17 cellular contexts compared by ENCODE assay signal in the genomic region with DNA sequence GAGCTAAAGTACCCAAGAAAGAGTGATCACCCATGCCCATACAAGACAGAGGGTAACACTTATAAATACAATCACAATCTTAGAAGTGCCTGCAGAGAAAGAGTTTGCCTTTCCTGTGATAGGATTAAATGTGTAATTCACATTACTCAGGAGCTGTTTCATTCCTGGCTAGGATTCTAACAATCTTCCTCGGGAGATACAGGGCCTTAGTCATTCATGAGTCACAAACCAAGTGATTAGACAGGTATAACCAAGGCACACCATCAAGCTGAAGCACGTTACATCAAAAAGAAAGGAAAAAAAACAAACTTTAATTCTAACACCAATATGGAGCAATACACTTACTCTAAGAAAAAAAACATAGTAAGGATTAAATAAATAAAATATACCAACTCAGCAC. TPM values are rescaled to one million over a fixed set of nuclear protein-coding genes. Genes with fewer than 3 reads are reported as not detected.
DNase-seq lines count a peak whose midpoint lies in the region; ATAC-seq and TF ChIP-seq lines count a peak whose summit lies in the region.
"Had no signal": no experiment of that assay in that cellular context is flagged by ENCODE, and none has a peak within 500 bp of the region (broad histone marks: within the 10 kb centered on the region; RNA-seq: fewer than 3 reads in every experiment).

No MANE protein-coding gene starts in this region.

- 63% methylated on average over 1 of the region's 2 CpGs; no CpG with 5 or more reads in 1 of the 2 experiments for WGBS in mesodermal cell (ENCODE audit: insufficient coverage in 2 of 2), 2 experiments

- no peaks in the 10 kb centered on the region for H3K9me3 Mint-ChIP-seq in CD8-positive, alpha-beta T cell
- no peaks in the 10 kb centered on the region for H3K9me3 Mint-ChIP-seq in activated naive CD8-positive, alpha-beta T cell treated with anti-CD3 and anti-CD28 coated beads, Interleukin-2, amount 50 U/mL, for 24 hours
- H3K9me3 Mint-ChIP-seq: activated naive CD8-positive, alpha-beta T cell treated with anti-CD3 and anti-CD28 coated beads for 36 hours had no signal

- no peaks in the 10 kb centered on the region for H3K9me3 ChIP-seq in PC-9 (ENCODE audit: insufficient read depth, low read depth)
- H3K9me3 ChIP-seq in mesodermal cell (ENCODE audit: control insufficient read depth, low read length), result no peaks in the 10 kb centered on the region
- H3K9me3 ChIP-seq in CD8-positive, alpha-beta T cell (ENCODE audit: low read length), result no peaks in the 10 kb centered on the region
- H3K9me3 ChIP-seq: BLaER1 treated with 17β-estradiol and CSF1 and Interleukin-3, amounts not matched to agents 10 nM and 100 nM had no signal

- H4K20me1 ChIP-seq in PC-9 (ENCODE audit: insufficient read depth), result no peaks in the 10 kb centered on the region
- H4K20me1 ChIP-seq: BLaER1 treated with 17β-estradiol and CSF1 and Interleukin-3, amounts not matched to agents 10 nM and 100 nM had no signal

- CTCF ChIA-PET in PC-9 (lab: Charles Lee), result interaction anchor here (1.0 kb wide), 1 partner anchor 35 kb away, joined by 3 read pairs; no protein-coding TSS in a partner anchor
- CTCF ChIA-PET in CD8-positive, alpha-beta T cell (lab: Charles Lee), result no interaction called here

- BruUV-seq in PC-9 (replicated peaks; lab: Mats Ljungman, UMichigan), result no TSS peak

- H3K4me1 ChIP-seq in PC-9 (replicated peaks; ENCODE audit: insufficient read depth), result peaks cover 79% of the 10 kb centered on the region
- H3K4me1 ChIP-seq in mesodermal cell (ENCODE audit: control insufficient read depth, insufficient read depth, low read length, poor library complexity, severe bottlenecking), result peaks cover 9% of the 10 kb centered on the region
- no peaks in the 10 kb centered on the region for H3K4me1 ChIP-seq in CD8-positive, alpha-beta T cell (ENCODE audit: insufficient read depth, low read length)
- H3K4me1 ChIP-seq: BLaER1 treated with 17β-estradiol and CSF1 and Interleukin-3, amounts not matched to agents 10 nM and 100 nM had no signal

- H3K9me2 ChIP-seq in PC-9 (ENCODE audit: insufficient read depth), result no peaks in the 10 kb centered on the region; the same call in 1 of the 2 replicates

- H3K27ac ChIP-seq in PC-9, result peak overlapping the region; percentile 82
- H3K27ac ChIP-seq in mesodermal cell (ENCODE audit: low read depth, low read length, severe bottlenecking), result peak overlapping the region; percentile 26
- no peak overlapping the region for H3K27ac ChIP-seq in CD8-positive, alpha-beta T cell (ENCODE audit: low read depth, low read length)
- H3K27ac ChIP-seq: BLaER1 treated with 17β-estradiol and CSF1 and Interleukin-3, amounts not matched to agents 10 nM and 100 nM; HL-60 had no signal

- H3K27me3 Mint-ChIP-seq in CD8-positive, alpha-beta T cell (ENCODE audit: low read depth), result no peaks in the 10 kb centered on the region
- H3K27me3 Mint-ChIP-seq in activated naive CD8-positive, alpha-beta T cell treated with anti-CD3 and anti-CD28 coated beads, Interleukin-2, amount 50 U/mL, for 24 hours, result peaks cover 4% of the 10 kb centered on the region

- ATAC-seq in CD8-positive, alpha-beta T cell, result no peak
- no peak for ATAC-seq in HG02759 (IDR thresholded peaks at IDR 0.05; ENCODE audit: unreplicated experiment)
- no peak for ATAC-seq in activated naive CD8-positive, alpha-beta T cell treated with anti-CD3 and anti-CD28 coated beads, Interleukin-2, amount 50 U/mL, for 24 hours
- ATAC-seq: activated CD8-positive, alpha-beta memory T cell treated with anti-CD3 and anti-CD28 coated beads, Interleukin-2, amount 10 ng/mL, durations not matched to agents 7 days and 5 days had no signal

- peaks cover 37% of the 10 kb centered on the region for H3F3A ChIP-seq in PC-9 (ENCODE audit: insufficient read depth, low read depth)

- no peak overlapping the region for H3K27ac Mint-ChIP-seq in CD8-positive, alpha-beta T cell
- no peak overlapping the region for H3K27ac Mint-ChIP-seq in activated naive CD8-positive, alpha-beta T cell treated with anti-CD3 and anti-CD28 coated beads, Interleukin-2, amount 50 U/mL, for 24 hours
- H3K27ac Mint-ChIP-seq: activated CD8-positive, alpha-beta memory T cell treated with anti-CD3 and anti-CD28 coated beads, Interleukin-2, amount 10 ng/mL, durations not matched to agents 7 days and 5 days; activated naive CD8-positive, alpha-beta T cell treated with anti-CD3 and anti-CD28 coated beads for 36 hours had no signal

- H3K36me3 Mint-ChIP-seq in CD8-positive, alpha-beta T cell, result no peaks in the 10 kb centered on the region
- H3K36me3 Mint-ChIP-seq in activated naive CD8-positive, alpha-beta T cell treated with anti-CD3 and anti-CD28 coated beads, Interleukin-2, amount 50 U/mL, for 24 hours (ENCODE audit: low read depth), result no peaks in the 10 kb centered on the region
- H3K36me3 Mint-ChIP-seq: activated CD8-positive, alpha-beta memory T cell treated with anti-CD3 and anti-CD28 coated beads, Interleukin-2, amount 10 ng/mL, durations not matched to agents 7 days and 5 days; activated naive CD8-positive, alpha-beta T cell treated with anti-CD3 and anti-CD28 coated beads for 36 hours had no signal

- H3K4me3 ChIP-seq in PC-9, result peak overlapping the region; percentile 18; the same call in 1 of the 2 replicates
- no peak overlapping the region for H3K4me3 ChIP-seq in mesodermal cell (ENCODE audit: extremely low read depth, insufficient read depth, low read length, poor library complexity, severe bottlenecking)
- no peak overlapping the region for H3K4me3 ChIP-seq in CD8-positive, alpha-beta T cell (ENCODE audit: low read depth, low read length)
- H3K4me3 ChIP-seq: BLaER1 treated with 17β-estradiol and CSF1 and Interleukin-3, amounts not matched to agents 10 nM and 100 nM had no signal

- no peak overlapping the region; the same call in 1 of the 2 replicates for H2AFZ ChIP-seq in PC-9

- H3K4me2 ChIP-seq in PC-9, result peak overlapping the region; percentile 69
- H3K4me2 ChIP-seq: BLaER1 treated with 17β-estradiol and CSF1 and Interleukin-3, amounts not matched to agents 10 nM and 100 nM had no signal

- POLR2A ChIA-PET in PC-9 (lab: Charles Lee; ENCODE audit: unreplicated experiment), result no interaction called here
- POLR2A ChIA-PET in CD8-positive, alpha-beta T cell (lab: Charles Lee), result no interaction called here

- TF ChIP-seq CTCF in PC-9 (conservative IDR thresholded peaks at IDR 0.05), result no peak
- TF ChIP-seq CTCF in CD8-positive, alpha-beta T cell (IDR thresholded peaks at IDR 0.05), result no peak

- H3K4me1 Mint-ChIP-seq in CD8-positive, alpha-beta T cell (ENCODE audit: low read depth), result no peaks in the 10 kb centered on the region
- H3K4me1 Mint-ChIP-seq in activated naive CD8-positive, alpha-beta T cell treated with anti-CD3 and anti-CD28 coated beads, Interleukin-2, amount 50 U/mL, for 24 hours, result no peaks in the 10 kb centered on the region
- H3K4me1 Mint-ChIP-seq: activated CD8-positive, alpha-beta memory T cell treated with anti-CD3 and anti-CD28 coated beads, Interleukin-2, amount 10 ng/mL, durations not matched to agents 7 days and 5 days; activated naive CD8-positive, alpha-beta T cell treated with anti-CD3 and anti-CD28 coated beads for 36 hours had no signal

- no peaks in the 10 kb centered on the region for H3K27me3 ChIP-seq in PC-9 (ENCODE audit: insufficient read depth, low read depth)
- no peaks in the 10 kb centered on the region for H3K27me3 ChIP-seq in CD8-positive, alpha-beta T cell (ENCODE audit: insufficient read depth, low read length)
- H3K27me3 ChIP-seq: BLaER1 treated with 17β-estradiol and CSF1 and Interleukin-3, amounts not matched to agents 10 nM and 100 nM had no signal

- H3K4me3 Mint-ChIP-seq in CD8-positive, alpha-beta T cell, result no peak overlapping the region
- H3K4me3 Mint-ChIP-seq in activated naive CD8-positive, alpha-beta T cell treated with anti-CD3 and anti-CD28 coated beads, Interleukin-2, amount 50 U/mL, for 24 hours, result no peak overlapping the region
- H3K4me3 Mint-ChIP-seq: activated CD8-positive, alpha-beta memory T cell treated with anti-CD3 and anti-CD28 coated beads, Interleukin-2, amount 10 ng/mL, durations not matched to agents 7 days and 5 days; activated naive CD8-positive, alpha-beta T cell treated with anti-CD3 and anti-CD28 coated beads for 36 hours had no signal

- peaks cover 16% of the 10 kb centered on the region; the same call in 1 of the 2 replicates for H3K79me2 ChIP-seq in PC-9 (ENCODE audit: low read depth)

- intact Hi-C loops in PC-9 (cut with micrococcal nuclease; ENCODE audit: unreplicated experiment), result loop anchor here (2.0 kb wide), 1 partner anchor 39 kb away; no protein-coding TSS in a partner anchor
- intact Hi-C loops in CD8-positive, alpha-beta T cell (cut with DNase I, micrococcal nuclease), result no loop called here

- peak; percentile 70 for DNase-seq in EH (ENCODE audit: low read depth)
- DNase-seq in PC-9, result peak in 1 of 2 experiments; percentile 88
- peak; percentile 56 for DNase-seq in dermis blood vessel endothelial cell
- DNase-seq in CD8-positive, alpha-beta T cell, result no peak
- no peak for DNase-seq in NCI-H510A treated with DMSO at 0.1 percent for 48 hours (lab: John Stamatoyannopoulos, UW)
- DNase-seq in activated naive CD8-positive, alpha-beta T cell treated with anti-CD3 and anti-CD28 coated beads, Interleukin-2, amount 50 U/mL, for 24 hours, result no peak
- DNase-seq: activated CD8-positive, alpha-beta memory T cell treated with anti-CD3 and anti-CD28 coated beads, Interleukin-2, amount 10 ng/mL, durations not matched to agents 7 days and 5 days; activated naive CD8-positive, alpha-beta T cell treated with anti-CD3 and anti-CD28 coated beads for 36 hours; GDM1; NCI-H1092 treated with DMSO at 0.1 percent for 48 hours; RPMI8226; stimulated activated CD4-positive, alpha-beta T cell treated with anti-CD3 and anti-CD28 coated beads, Interleukin-4, amount 100 ng/mL, for 1 hour; stimulated activated naive CD4-positive, alpha-beta T cell treated with Interleukin-2 at 50 U/mL for 16 hours had no signal

- H3K36me3 ChIP-seq in PC-9 (ENCODE audit: low read depth), result no peaks in the 10 kb centered on the region
- H3K36me3 ChIP-seq in mesodermal cell (ENCODE audit: control insufficient read depth, insufficient read depth, low read length), result no peaks in the 10 kb centered on the region
- H3K36me3 ChIP-seq in CD8-positive, alpha-beta T cell (ENCODE audit: insufficient read depth, low read length), result no peaks in the 10 kb centered on the region
- H3K36me3 ChIP-seq: BLaER1 treated with 17β-estradiol and CSF1 and Interleukin-3, amounts not matched to agents 10 nM and 100 nM had no signal

RNA-seq across cellular contexts. Expression of a gene that starts 14.9 kb away (rescaled TPM):
- total RNA-seq in PC-9 (2021) (13.3 and 24.6 TPM in 2 replicates), dermis blood vessel endothelial cell (45.0 and 96.0 TPM in 2 replicates)
- 4.0 TPM for polyA plus RNA-seq in mesodermal cell (2013, experiment 1 of 2)
- polyA plus RNA-seq in mesodermal cell (2013, experiment 2 of 2), result 5.5 TPM
- under 1 TPM; 0.33 to 0.61 TPM for total RNA-seq in CD8-positive, alpha-beta T cell

Comparison
In these comparisons a context has a peak if more than half of its experiments do, and no peak if none do; other contexts are left out.
1. DNase-seq: peak in EH (single experiment) and dermis blood vessel endothelial cell (single experiment); none in CD8-positive, alpha-beta T cell (0 of 7), NCI-H510A treated with DMSO at 0.1 percent for 48 hours (single experiment) and activated naive CD8-positive, alpha-beta T cell treated with anti-CD3 and anti-CD28 coated beads, Interleukin-2, amount 50 U/mL, for 24 hours (single experiment).